8 cellular contexts compared by ENCODE assay signal in genomic region chr2:39121523-39122063, GRCh38. TPM values are rescaled to one million over a fixed set of nuclear protein-coding genes. Genes with fewer than 3 reads are reported as not detected.
DNase-seq lines count a peak whose midpoint lies in the region; ATAC-seq, FAIRE-seq and TF ChIP-seq lines count a peak whose summit lies in the region.

No MANE protein-coding gene starts in this region.

- no peaks in the 10 kb centered on the region for H3K27me3 ChIP-seq in iPS-18a (ENCODE audit: control insufficient read depth, insufficient read depth, low read length)
- no peaks in the 10 kb centered on the region for H3K27me3 ChIP-seq in suprapubic skin

- H3K36me3 ChIP-seq in iPS-18a (ENCODE audit: control insufficient read depth, low read depth, low read length) (no peaks in the 10 kb centered on the region), suprapubic skin (no peaks in the 10 kb centered on the region)

- WGBS in suprapubic skin, result 25% methylated on average over 7 of the region's 7 CpGs

- no peaks in the 10 kb centered on the region for H3K27me3 Mint-ChIP-seq in WTC11 (ENCODE audit: low read depth)

- H3K4me1 ChIP-seq in iPS-18a (ENCODE audit: control insufficient read depth, low read depth, low read length) (peaks cover 30% of the 10 kb centered on the region), suprapubic skin (peaks cover 55% of the 10 kb centered on the region)

- CTCF ChIA-PET in AG04449 (lab: Yijun Ruan, JAX), result interaction anchor here (0.7 to 2.7 kb wide), 3 partner anchors 9 to 108 kb away, joined by 3 to 11 read pairs (median 5); no protein-coding TSS in a partner anchor
- CTCF ChIA-PET in WTC11 (lab: Charles Lee), result interaction anchor here (1.3 to 2.1 kb wide), 5 partner anchors 13 to 174 kb away, joined by 4 to 21 read pairs (median 10); no protein-coding TSS in a partner anchor

- H3K9ac ChIP-seq in iPS-18a (ENCODE audit: low read length), result peak overlapping the region; percentile 69

- peaks cover 51% of the 10 kb centered on the region for H3K4me1 Mint-ChIP-seq in WTC11

- TF ChIP-seq CTCF in AG04449 (IDR thresholded peaks at IDR 0.05; ENCODE audit: insufficient read depth, low read length, missing control alignments), result no peak
- TF ChIP-seq CTCF in HFF-Myc (IDR thresholded peaks at IDR 0.05; ENCODE audit: low read depth, low read length, missing control alignments), result no peak
- TF ChIP-seq CTCF in WTC11 (IDR thresholded peaks at IDR 0.05), result no peak
- TF ChIP-seq CTCF in suprapubic skin (IDR thresholded peaks at IDR 0.05), result no peak

- no peak for FAIRE-seq in HTR-8/SVneo (lab: Jason Lieb, UNC)

- no peak for ATAC-seq in WTC11
- ATAC-seq in GM18861 (IDR thresholded peaks at IDR 0.05; ENCODE audit: unreplicated experiment), result no peak

- H3K9me3 ChIP-seq in iPS-18a (ENCODE audit: control insufficient read depth, low read depth, low read length), result no peaks in the 10 kb centered on the region
- no peaks in the 10 kb centered on the region for H3K9me3 ChIP-seq in suprapubic skin

- TF ChIP-seq POLR2A in suprapubic skin (IDR thresholded peaks at IDR 0.05), result no peak

- POLR2A ChIA-PET in AG04449 (lab: Yijun Ruan, JAX), result no interaction called here
- POLR2A ChIA-PET in WTC11 (lab: Charles Lee), result interaction anchor here (1.0 to 2.1 kb wide), 2 partner anchors 107 to 174 kb away, joined by 7 to 9 read pairs; no protein-coding TSS in a partner anchor

- peaks cover 5% of the 10 kb centered on the region; the same call in 1 of the 2 replicates for H3K36me3 Mint-ChIP-seq in WTC11

- no peak for TF ChIP-seq EP300 in suprapubic skin (IDR thresholded peaks at IDR 0.05)

- H3K27ac ChIP-seq in iPS-18a (ENCODE audit: low read length), result peak overlapping the region; percentile 65
- H3K27ac ChIP-seq in suprapubic skin, result peak overlapping the region; percentile 96

- H3K27ac Mint-ChIP-seq in WTC11, result peak overlapping the region; percentile 99

- peak overlapping the region; percentile 77 for H3K4me3 Mint-ChIP-seq in WTC11

- H3K4me3 ChIP-seq in AG04449 (ENCODE audit: low read depth, low read length), result peak overlapping the region; percentile 74
- H3K4me3 ChIP-seq in HFF-Myc (replicated peaks; ENCODE audit: low read depth, low read length), result peak overlapping the region; percentile 76
- peak overlapping the region; percentile 70 for H3K4me3 ChIP-seq in iPS-18a (ENCODE audit: low read length)
- peak overlapping the region; percentile 85 for H3K4me3 ChIP-seq in suprapubic skin

- DNase-seq in AG04449 (ENCODE audit: low read depth, low spot score) (no peak), HFF-Myc (ENCODE audit: extremely low read depth, low read depth) (no peak), WTC11 (ENCODE audit: low spot score) (no peak), suprapubic skin (ENCODE audit: low spot score in 2 of 2) (no peak), NCI-H2171 (lab: John Stamatoyannopoulos, UW) (no peak), HTR-8/SVneo (ENCODE audit: insufficient read length, low spot score) (no peak)

- H3K9me3 Mint-ChIP-seq in WTC11, result no peaks in the 10 kb centered on the region

TF ChIP-seq in WTC11, 78 proteins besides CTCF, POLR2A, EP300 and RAD21 (continues in another document):
- TF ChIP-seq TCF7 (CRISPR knock-in tag; IDR thresholded peaks at IDR 0.05; ENCODE audit: low read depth) (no peak), E2F1 (CRISPR knock-in tag; IDR thresholded peaks at IDR 0.05) (no peak), ELF4 (CRISPR knock-in tag; IDR thresholded peaks at IDR 0.05; ENCODE audit: low read depth) (no peak), GABPB1 (CRISPR knock-in tag; IDR thresholded peaks at IDR 0.05) (no peak), ZNF423 (CRISPR knock-in tag; IDR thresholded peaks at IDR 0.05) (no peak), ZNF281 (CRISPR knock-in tag; IDR thresholded peaks at IDR 0.05) (no peak), ZNF317 (CRISPR knock-in tag; IDR thresholded peaks at IDR 0.05; ENCODE audit: borderline replicate concordance, low read depth) (no peak), TEAD4 (CRISPR knock-in tag; IDR thresholded peaks at IDR 0.05) (no peak), OVOL2 (CRISPR knock-in tag; IDR thresholded peaks at IDR 0.05; ENCODE audit: borderline replicate concordance) (no peak), MYBL2 (CRISPR knock-in tag; IDR thresholded peaks at IDR 0.05) (no peak), AFF4 (CRISPR knock-in tag; IDR thresholded peaks at IDR 0.05; ENCODE audit: borderline replicate concordance) (no peak), E2F4 (CRISPR knock-in tag; IDR thresholded peaks at IDR 0.05; ENCODE audit: borderline replicate concordance, low read depth) (no peak), TP53 (CRISPR knock-in tag; IDR thresholded peaks at IDR 0.05) (no peak)

RNA-seq across cellular contexts. Expression of gene SOS1, which starts 0.7 kb away (rescaled TPM):
- 28.4 to 33.9 TPM (median 28.7 TPM) in 3 replicates for total RNA-seq in WTC11 (2021)
- 10 to 100 TPM; 18.3 to 38.3 (median 27.7) TPM for total RNA-seq in suprapubic skin
